In the genomic region with DNA sequence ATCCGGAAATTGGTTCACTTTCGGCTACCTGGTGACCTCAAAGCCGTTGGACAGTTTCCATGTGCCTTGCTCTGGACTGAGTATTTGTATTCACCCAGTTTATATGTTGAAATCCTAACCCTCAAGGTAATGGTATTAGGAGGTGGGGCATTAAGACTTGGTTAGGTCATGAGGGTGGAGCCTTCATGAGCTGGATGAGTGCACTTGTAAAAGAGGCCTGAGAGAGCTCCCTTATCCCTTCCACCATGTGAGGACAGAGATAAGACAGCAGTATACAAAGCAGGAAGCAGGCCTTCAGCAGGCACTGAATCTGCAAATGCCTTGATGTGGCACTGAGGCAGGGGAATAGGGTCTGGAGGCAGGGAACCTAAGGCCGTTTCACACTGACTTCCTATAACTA, we compare ENCODE assay signal across 1 cellular context.
TF ChIP-seq lines count a peak whose summit lies in the region.

No MANE protein-coding gene starts in this region.

TF ChIP-seq in Ishikawa, 13 proteins besides CTCF, POLR2A, EP300 and RAD21:
- TF ChIP-seq TEAD4 (IDR thresholded peaks at IDR 0.05), result no peak
- TF ChIP-seq, protein P1, sequence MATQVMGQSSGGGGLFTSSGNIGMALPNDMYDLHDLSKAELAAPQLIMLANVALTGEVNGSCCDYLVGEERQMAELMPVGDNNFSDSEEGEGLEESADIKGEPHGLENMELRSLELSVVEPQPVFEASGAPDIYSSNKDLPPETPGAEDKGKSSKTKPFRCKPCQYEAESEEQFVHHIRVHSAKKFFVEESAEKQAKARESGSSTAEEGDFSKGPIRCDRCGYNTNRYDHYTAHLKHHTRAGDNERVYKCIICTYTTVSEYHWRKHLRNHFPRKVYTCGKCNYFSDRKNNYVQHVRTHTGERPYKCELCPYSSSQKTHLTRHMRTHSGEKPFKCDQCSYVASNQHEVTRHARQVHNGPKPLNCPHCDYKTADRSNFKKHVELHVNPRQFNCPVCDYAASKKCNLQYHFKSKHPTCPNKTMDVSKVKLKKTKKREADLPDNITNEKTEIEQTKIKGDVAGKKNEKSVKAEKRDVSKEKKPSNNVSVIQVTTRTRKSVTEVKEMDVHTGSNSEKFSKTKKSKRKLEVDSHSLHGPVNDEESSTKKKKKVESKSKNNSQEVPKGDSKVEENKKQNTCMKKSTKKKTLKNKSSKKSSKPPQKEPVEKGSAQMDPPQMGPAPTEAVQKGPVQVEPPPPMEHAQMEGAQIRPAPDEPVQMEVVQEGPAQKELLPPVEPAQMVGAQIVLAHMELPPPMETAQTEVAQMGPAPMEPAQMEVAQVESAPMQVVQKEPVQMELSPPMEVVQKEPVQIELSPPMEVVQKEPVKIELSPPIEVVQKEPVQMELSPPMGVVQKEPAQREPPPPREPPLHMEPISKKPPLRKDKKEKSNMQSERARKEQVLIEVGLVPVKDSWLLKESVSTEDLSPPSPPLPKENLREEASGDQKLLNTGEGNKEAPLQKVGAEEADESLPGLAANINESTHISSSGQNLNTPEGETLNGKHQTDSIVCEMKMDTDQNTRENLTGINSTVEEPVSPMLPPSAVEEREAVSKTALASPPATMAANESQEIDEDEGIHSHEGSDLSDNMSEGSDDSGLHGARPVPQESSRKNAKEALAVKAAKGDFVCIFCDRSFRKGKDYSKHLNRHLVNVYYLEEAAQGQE (IDR thresholded peaks at IDR 0.05; ENCODE audit: low read depth), result no peak
- TF ChIP-seq NFIC (IDR thresholded peaks at IDR 0.05), result no peak; the same call in 1 of the 2 replicates
- TF ChIP-seq, protein P2, sequence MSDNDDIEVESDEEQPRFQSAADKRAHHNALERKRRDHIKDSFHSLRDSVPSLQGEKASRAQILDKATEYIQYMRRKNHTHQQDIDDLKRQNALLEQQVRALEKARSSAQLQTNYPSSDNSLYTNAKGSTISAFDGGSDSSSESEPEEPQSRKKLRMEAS (IDR thresholded peaks at IDR 0.05), result peak; percentile 54
